In the genomic region with DNA sequence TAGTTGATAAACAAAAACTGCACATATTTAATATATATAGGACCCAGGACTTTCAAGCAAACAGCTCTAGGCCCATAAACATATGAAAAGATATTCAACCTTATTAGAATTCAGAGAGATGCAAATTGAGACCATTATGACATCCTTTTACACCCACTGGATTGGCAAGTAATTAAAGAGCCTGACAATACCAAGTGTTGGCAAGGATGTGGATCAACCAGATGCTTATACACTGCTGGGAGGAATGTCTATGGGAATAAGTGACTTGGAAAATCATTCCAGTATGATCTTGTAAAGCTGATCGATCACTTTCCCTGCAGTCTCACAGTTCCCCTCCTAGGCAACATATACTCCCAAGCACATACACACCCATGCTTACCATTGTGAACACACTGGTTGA, we compare ENCODE assay signal across 21 cellular contexts. TPM values are rescaled to one million over a fixed set of nuclear protein-coding genes. Genes with fewer than 3 reads are reported as not detected.
"Had no signal": no experiment of that assay in that cellular context is flagged by ENCODE, and none has a peak within 500 bp of the region (broad histone marks: within the 10 kb centered on the region; RNA-seq: fewer than 3 reads in every experiment).

No MANE protein-coding gene starts in this region.

- H3K9me3 ChIP-seq: SJSA1 had no signal

- H3K27ac ChIP-seq: SJSA1, SK-N-MC had no signal

- H3K27me3 ChIP-seq: SJSA1 had no signal

- H3K4me3 ChIP-seq: SJSA1, SK-N-MC had no signal

- DNase-seq: IMR-90, Kasumi-1, KG1, NCI-H1048, NCI-H1105, NCI-H1417, NCI-H1436 treated with DMSO at 0.1 percent for 48 hours, NCI-H1694, NCI-H187 treated with DMSO at 0.1 percent for 48 hours, NCI-H2029 treated with DMSO at 0.1 percent for 48 hours, NCI-H2171 treated with DMSO at 0.1 percent for 48 hours, NCI-H2227 treated with DMSO at 0.1 percent for 48 hours, NCI-H526 treated with DMSO at 0.1 percent for 48 hours, NCI-H748 treated with DMSO at 0.1 percent for 48 hours, Right ventricle myocardium superior, SIG-M5, SW 1271 had no signal

- H3K36me3 ChIP-seq: SJSA1 had no signal

RNA-seq across cellular contexts. Expression of a gene that starts 39.3 kb away (rescaled TPM):
- total RNA-seq: HT-29 had no signal

RNA-seq across cellular contexts. Expression of a gene that starts 52.4 kb away (rescaled TPM):
- total RNA-seq: HT-29, NCI-H460, SJSA1 had no signal
